Comparison of ENCODE assay signal across 8 cellular contexts in the genomic region with DNA sequence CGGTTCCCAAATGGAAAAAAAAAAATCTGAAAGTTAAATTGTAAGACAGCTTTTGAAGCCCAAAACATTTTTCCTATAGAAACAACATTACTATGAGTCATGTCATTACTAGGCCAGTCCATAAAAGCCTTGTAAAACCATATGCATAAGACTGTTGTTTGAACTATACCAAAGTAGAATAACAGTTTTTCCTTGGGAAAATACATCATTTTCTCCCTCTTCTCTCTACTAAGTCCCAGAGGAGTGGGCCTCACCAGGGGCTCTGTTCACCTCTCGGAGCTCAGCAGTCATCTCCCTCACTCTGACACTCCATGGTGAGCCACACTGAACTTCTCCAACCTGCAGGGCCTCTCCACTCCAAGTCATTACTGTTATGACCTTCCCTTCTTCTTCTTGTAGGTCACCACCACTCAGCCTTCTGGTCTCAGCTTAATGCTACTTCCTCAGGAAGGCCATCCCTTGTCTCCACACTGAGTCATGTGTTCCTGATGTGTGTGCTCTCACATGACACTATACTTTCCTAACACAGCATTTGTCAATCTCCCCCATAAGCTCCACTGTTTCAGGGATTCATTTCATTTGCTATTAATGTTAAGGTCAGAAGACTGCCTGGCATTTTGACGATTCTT. TPM values are rescaled to one million over a fixed set of nuclear protein-coding genes. Genes with fewer than 3 reads are reported as not detected.
DNase-seq lines count a peak whose midpoint lies in the region; ATAC-seq, FAIRE-seq and TF ChIP-seq lines count a peak whose summit lies in the region.

No MANE protein-coding gene starts in this region.

- peaks cover 7% of the 10 kb centered on the region for H3K36me3 ChIP-seq in neural progenitor cell

- peaks cover 29% of the 10 kb centered on the region for H3K4me1 Mint-ChIP-seq in activated naive CD8-positive, alpha-beta T cell treated with anti-CD3 and anti-CD28 coated beads for 36 hours
- no peaks in the 10 kb centered on the region for H3K4me1 Mint-ChIP-seq in neural progenitor cell

- H4K20me1 ChIP-seq in neural progenitor cell (ENCODE audit: low read depth) = no peaks in the 10 kb centered on the region

- TF ChIP-seq CTCF in neural progenitor cell (IDR thresholded peaks at IDR 0.05) = no peak
- no peak for TF ChIP-seq CTCF in D721Med (IDR thresholded peaks at IDR 0.05; ENCODE audit: insufficient read depth, missing control alignments)

- H3K36me3 Mint-ChIP-seq in activated naive CD8-positive, alpha-beta T cell treated with anti-CD3 and anti-CD28 coated beads for 36 hours = peaks cover 14% of the 10 kb centered on the region
- peaks cover 2% of the 10 kb centered on the region for H3K36me3 Mint-ChIP-seq in neural progenitor cell

- no peak for FAIRE-seq in D721Med (lab: Jason Lieb, UNC)

- H3K9ac ChIP-seq in neural progenitor cell = no peak overlapping the region

- H3K4me3 Mint-ChIP-seq in activated naive CD8-positive, alpha-beta T cell treated with anti-CD3 and anti-CD28 coated beads for 36 hours = peak overlapping the region; percentile 23
- H3K4me3 Mint-ChIP-seq in neural progenitor cell = no peak overlapping the region

- no peaks in the 10 kb centered on the region for H3K27me3 Mint-ChIP-seq in activated naive CD8-positive, alpha-beta T cell treated with anti-CD3 and anti-CD28 coated beads for 36 hours
- H3K27me3 Mint-ChIP-seq in neural progenitor cell (ENCODE audit: insufficient read depth, low read depth) = no peaks in the 10 kb centered on the region

- ATAC-seq in left lobe of liver (peak; percentile 67), HG03432 (IDR thresholded peaks at IDR 0.05; ENCODE audit: unreplicated experiment) (no peak), HG03442 (IDR thresholded peaks at IDR 0.05; ENCODE audit: unreplicated experiment) (no peak)

- H2AFZ ChIP-seq in neural progenitor cell (replicated peaks) = no peak overlapping the region

- H3K27ac ChIP-seq in neural progenitor cell = no peak overlapping the region

- H3K4me2 ChIP-seq in neural progenitor cell = no peak overlapping the region

- H3K79me2 ChIP-seq in neural progenitor cell (ENCODE audit: low read depth) = no peaks in the 10 kb centered on the region

- peak overlapping the region; percentile 61 for H3K27ac Mint-ChIP-seq in activated naive CD8-positive, alpha-beta T cell treated with anti-CD3 and anti-CD28 coated beads for 36 hours
- H3K27ac Mint-ChIP-seq in neural progenitor cell = no peak overlapping the region

- peak; percentile 18 for DNase-seq in stimulated activated CD4-positive, alpha-beta T cell treated with anti-CD3 and anti-CD28 coated beads, Interleukin-1b, Interleukin-23, amount 100 ng/mL, for 48 hours
- DNase-seq in stimulated activated CD4-positive, alpha-beta T cell treated with anti-CD3 and anti-CD28 coated beads, Interleukin-12 subunit alpha, Interleukin-12 subunit beta, amount 100 ng/mL, for 4 hours = no peak
- DNase-seq in activated naive CD8-positive, alpha-beta T cell treated with anti-CD3 and anti-CD28 coated beads for 36 hours = no peak
- no peak for DNase-seq in left lobe of liver (ENCODE audit: low spot score)
- DNase-seq in neural progenitor cell (ENCODE audit: low spot score) = no peak
- DNase-seq in D721Med (ENCODE audit: insufficient read length, low spot score) = no peak

- H3K9me3 Mint-ChIP-seq in activated naive CD8-positive, alpha-beta T cell treated with anti-CD3 and anti-CD28 coated beads for 36 hours = peaks cover 9% of the 10 kb centered on the region
- peaks cover 14% of the 10 kb centered on the region for H3K9me3 Mint-ChIP-seq in neural progenitor cell

- no peaks in the 10 kb centered on the region for H3F3A ChIP-seq in neural progenitor cell (ENCODE audit: low read depth)

- no peak overlapping the region for H3K4me3 ChIP-seq in neural progenitor cell

- peaks cover 9% of the 10 kb centered on the region for H3K9me3 ChIP-seq in neural progenitor cell (ENCODE audit: low read depth)

- no peaks in the 10 kb centered on the region for H3K27me3 ChIP-seq in neural progenitor cell

- H3K4me1 ChIP-seq in neural progenitor cell = no peaks in the 10 kb centered on the region

RNA-seq across cellular contexts. Expression of a gene that starts 32.5 kb away (rescaled TPM):
- 1 to 10 TPM; 2.1 to 2.5 TPM for total RNA-seq in activated naive CD8-positive, alpha-beta T cell treated with anti-CD3 and anti-CD28 coated beads for 36 hours
- total RNA-seq in left lobe of liver = 1.9 TPM
- 1.3 and 4.5 TPM in 2 replicates for total RNA-seq in neural progenitor cell (ENCODE audit: low replicate concordance)
